28 cellular contexts compared by ENCODE assay signal in genomic region chr2:155908567-155908966, GRCh38.
"Had no signal": no experiment of that assay in that cellular context is flagged by ENCODE, and none has a peak within 500 bp of the region (broad histone marks: within the 10 kb centered on the region; RNA-seq: fewer than 3 reads in every experiment).

No MANE protein-coding gene starts in this region.

- H3K4me3 ChIP-seq: colonic mucosa, coronary artery, dorsolateral prefrontal cortex, esophagus muscularis mucosa, esophagus squamous epithelium, gastrocnemius medialis, gastroesophageal sphincter, heart left ventricle, heart right ventricle had no signal

- H3K36me3 ChIP-seq: colonic mucosa, esophagus muscularis mucosa, esophagus squamous epithelium, gastrocnemius medialis, gastroesophageal sphincter, heart left ventricle, heart right ventricle had no signal

- H3K9me3 Mint-ChIP-seq: dendritic cell treated with granulocyte-macrophage colony-stimulating factor and Interleukin-4, amounts not matched to agents 40 ng/mL and 50 ng/mL, for 4 days; effector memory CD8-positive, alpha-beta T cell; endodermal cell had no signal

- FAIRE-seq: colon, endometrium, endothelial cell of umbilical vein, frontal cortex had no signal

- H3K27me3 Mint-ChIP-seq: dendritic cell treated with granulocyte-macrophage colony-stimulating factor and Interleukin-4, amounts not matched to agents 40 ng/mL and 50 ng/mL, for 4 days; effector memory CD8-positive, alpha-beta T cell had no signal

- H3K27me3 ChIP-seq: colonic mucosa, dorsolateral prefrontal cortex, esophagus muscularis mucosa, esophagus squamous epithelium, gastrocnemius medialis, gastroesophageal sphincter, heart left ventricle had no signal

- H3K4me3 Mint-ChIP-seq: dendritic cell treated with granulocyte-macrophage colony-stimulating factor and Interleukin-4, amounts not matched to agents 40 ng/mL and 50 ng/mL, for 4 days; effector memory CD8-positive, alpha-beta T cell; endodermal cell had no signal

- H3K4me1 ChIP-seq: colonic mucosa, esophagus muscularis mucosa, esophagus squamous epithelium, gastrocnemius medialis, gastroesophageal sphincter, heart left ventricle, heart right ventricle had no signal

- H3K27ac ChIP-seq: colonic mucosa, coronary artery, dorsolateral prefrontal cortex, epithelial cell of prostate, esophagus muscularis mucosa, esophagus squamous epithelium, gastrocnemius medialis, gastroesophageal sphincter, heart left ventricle, heart right ventricle had no signal

- H3K27ac Mint-ChIP-seq: dendritic cell treated with granulocyte-macrophage colony-stimulating factor and Interleukin-4, amounts not matched to agents 40 ng/mL and 50 ng/mL, for 4 days; effector memory CD8-positive, alpha-beta T cell; endodermal cell had no signal

- H3K9me3 ChIP-seq: colonic mucosa, esophagus muscularis mucosa, esophagus squamous epithelium, gastrocnemius medialis, gastroesophageal sphincter, heart left ventricle, heart right ventricle had no signal

- DNase-seq: colonic mucosa; cortex of kidney; dermis blood vessel endothelial cell; dorsolateral prefrontal cortex; effector CD4-positive, alpha-beta T cell; effector CD8-positive, alpha-beta T cell; effector memory CD4-positive, alpha-beta T cell; effector memory CD8-positive, alpha-beta T cell; endodermal cell; erythroblast; esophagus squamous epithelium; foreskin fibroblast; foreskin melanocyte; gastrocnemius medialis; glutamatergic neuron; head of caudate nucleus; heart left ventricle; heart right ventricle had no signal

- ATAC-seq: effector memory CD8-positive, alpha-beta T cell; esophagus mucosa; gastrocnemius medialis; gastroesophageal sphincter; heart left ventricle; heart right ventricle had no signal
